Comparison of ENCODE assay signal across 11 cellular contexts in genomic region chr15:89462198-89462912, GRCh38. TPM values are rescaled to one million over a fixed set of nuclear protein-coding genes. Genes with fewer than 3 reads are reported as not detected.
DNase-seq lines count a peak whose midpoint lies in the region; FAIRE-seq and TF ChIP-seq lines count a peak whose summit lies in the region.
"Had no signal": no experiment of that assay in that cellular context is flagged by ENCODE, and none has a peak within 500 bp of the region (broad histone marks: within the 10 kb centered on the region; RNA-seq: fewer than 3 reads in every experiment).

No MANE protein-coding gene starts in this region.

- no peak overlapping the region for H3K4me3 Mint-ChIP-seq in astrocyte (ENCODE audit: unreplicated experiment)
- H3K4me3 Mint-ChIP-seq: activated T-helper 17 cell treated with anti-CD3 and anti-CD28 coated beads, Interleukin-2, amount 50 U/mL, for 72 hours had no signal

- H3K27me3 Mint-ChIP-seq in astrocyte (ENCODE audit: low read depth, unreplicated experiment): peaks cover 68% of the 10 kb centered on the region

- no peak for FAIRE-seq in astrocyte (lab: Jason Lieb, UNC)
- FAIRE-seq: endometrium had no signal

- DNase-seq in G401 (ENCODE audit: low spot score): peak; percentile 47
- DNase-seq in NAMALWA (ENCODE audit: low spot score): peak; percentile 78
- DNase-seq in astrocyte (ENCODE audit: low read depth): peak; percentile 35
- DNase-seq in middle frontal gyrus (ENCODE audit: extremely low spot score, low spot score): peak; percentile 63
- DNase-seq in NCI-H2227 (lab: John Stamatoyannopoulos, UW; ENCODE audit: unreplicated experiment): no peak
- DNase-seq in GDM1 (lab: John Stamatoyannopoulos, UW): no peak
- no peak for DNase-seq in NCI-H1694 (lab: John Stamatoyannopoulos, UW)
- no peak for DNase-seq in foreskin fibroblast
- DNase-seq: stimulated activated CD4-positive, alpha-beta T cell treated with anti-CD3 and anti-CD28 coated beads, Interleukin-2, amount 100 ng/mL, for 48 hours had no signal

- in situ Hi-C loops in G401 (cut with HindIII; ENCODE audit: low sequenced_read_pairs): no loop called here

- no peak overlapping the region for H3K27ac Mint-ChIP-seq in astrocyte (ENCODE audit: unreplicated experiment)
- H3K27ac Mint-ChIP-seq: activated T-helper 17 cell treated with anti-CD3 and anti-CD28 coated beads, Interleukin-2, amount 50 U/mL, for 72 hours had no signal

- no peaks in the 10 kb centered on the region for H4K20me1 ChIP-seq in astrocyte (ENCODE audit: insufficient read depth, low read length)

- H3K4me1 ChIP-seq in astrocyte (ENCODE audit: insufficient read depth, low read length): no peaks in the 10 kb centered on the region

- peak overlapping the region; percentile 37 for H3K4me2 ChIP-seq in astrocyte (ENCODE audit: low read length)

- no peaks in the 10 kb centered on the region for H3K4me1 Mint-ChIP-seq in astrocyte (ENCODE audit: low read depth, unreplicated experiment)
- H3K4me1 Mint-ChIP-seq: activated T-helper 17 cell treated with anti-CD3 and anti-CD28 coated beads, Interleukin-2, amount 50 U/mL, for 72 hours had no signal

- no peaks in the 10 kb centered on the region for H3K36me3 Mint-ChIP-seq in astrocyte (ENCODE audit: low read depth, unreplicated experiment)

- H3K36me3 ChIP-seq in astrocyte (ENCODE audit: insufficient read depth, low read length): no peaks in the 10 kb centered on the region

- no peaks in the 10 kb centered on the region for H3K9me3 ChIP-seq in astrocyte (ENCODE audit: insufficient read depth, low read depth, low read length)

- H3K9me3 Mint-ChIP-seq in astrocyte (ENCODE audit: unreplicated experiment): no peaks in the 10 kb centered on the region
- H3K9me3 Mint-ChIP-seq: activated T-helper 17 cell treated with anti-CD3 and anti-CD28 coated beads, Interleukin-2, amount 50 U/mL, for 72 hours had no signal

- H3K27ac ChIP-seq in astrocyte (ENCODE audit: low read depth, low read length): no peak overlapping the region

- no peaks in the 10 kb centered on the region for H3K79me2 ChIP-seq in astrocyte (ENCODE audit: insufficient read depth, low read length)

- no peak for TF ChIP-seq CTCF in astrocyte (IDR thresholded peaks at IDR 0.05; ENCODE audit: insufficient read depth, low read depth, low read length)
- no peak for TF ChIP-seq CTCF in foreskin fibroblast (IDR thresholded peaks at IDR 0.05; ENCODE audit: low read depth, low read length)

- H3K9ac ChIP-seq in astrocyte (ENCODE audit: low read length): no peak overlapping the region

- H3K4me3 ChIP-seq in astrocyte (ENCODE audit: insufficient read depth, low read depth, low read length): no peak overlapping the region
- H3K4me3 ChIP-seq in foreskin fibroblast (ENCODE audit: low read depth in 1 of 2, low read length in 2 of 2): no peak overlapping the region

- no peak overlapping the region for H2AFZ ChIP-seq in astrocyte (ENCODE audit: low read depth, low read length)

- H3K27me3 ChIP-seq in astrocyte (ENCODE audit: insufficient read depth, low read length): peaks cover 4% of the 10 kb centered on the region

RNA-seq across cellular contexts. Expression of gene RHCG, which starts 34.0 kb away (rescaled TPM):
- 2.2 TPM in 1 of 2 replicates, not detected in the other for total RNA-seq in G401 (2014; rRNA removed; shearing (Covaris generic))
- total RNA-seq in astrocyte: 0.18 TPM in 1 of 2 replicates, not detected in the other
- total RNA-seq: activated T-helper 17 cell treated with anti-CD3 and anti-CD28 coated beads, Interleukin-2, amount 50 U/mL, for 72 hours had no signal

Comparison
In these comparisons a context has a peak if more than half of its experiments do, and no peak if none do; other contexts are left out.
1. DNase-seq: peak in G401 (single experiment), NAMALWA (single experiment), astrocyte (single experiment) and middle frontal gyrus (single experiment); none in NCI-H2227 (single experiment), GDM1 (single experiment), NCI-H1694 (single experiment) and foreskin fibroblast (0 of 2).